Comparison of ENCODE assay signal across 29 cellular contexts in genomic region chr16:67255553-67256030, GRCh38.
"Had no signal": no experiment of that assay in that cellular context is flagged by ENCODE, and none has a peak within 500 bp of the region (broad histone marks: within the 10 kb centered on the region; RNA-seq: fewer than 3 reads in every experiment).

No MANE protein-coding gene starts in this region.

- H3K4me1 Mint-ChIP-seq: activated CD4-positive, alpha-beta T cell treated with anti-CD3 and anti-CD28 coated beads for 36 hours; activated CD8-positive, alpha-beta memory T cell treated with anti-CD3 and anti-CD28 coated beads, Interleukin-2, amount 10 ng/mL, durations not matched to agents 7 days and 5 days; activated naive CD4-positive, alpha-beta T cell treated with anti-CD3 and anti-CD28 coated beads, Interleukin-2, amount 10 ng/mL, durations not matched to agents 7 days and 5 days had no signal

- ATAC-seq: activated CD4-positive, alpha-beta T cell treated with anti-CD3 and anti-CD28 coated beads for 36 hours; activated CD8-positive, alpha-beta memory T cell treated with anti-CD3 and anti-CD28 coated beads, Interleukin-2, amount 10 ng/mL, durations not matched to agents 7 days and 5 days; activated CD8-positive, alpha-beta T cell treated with anti-CD3 and anti-CD28 coated beads, Interleukin-2, amount 10 ng/mL, durations not matched to agents 7 days and 5 days; body of pancreas; gastroesophageal sphincter; T-helper 17 cell had no signal

- H3K27ac ChIP-seq: body of pancreas, colonic mucosa, epithelial cell of prostate, esophagus squamous epithelium, gastroesophageal sphincter had no signal

- H3K4me3 Mint-ChIP-seq: activated CD4-positive, alpha-beta memory T cell treated with anti-CD3 and anti-CD28 coated beads for 36 hours; activated CD4-positive, alpha-beta T cell treated with anti-CD3 and anti-CD28 coated beads for 36 hours; activated CD4-positive, alpha-beta T cell treated with anti-CD3 and anti-CD28 coated beads, Interleukin-2, amount 10 ng/mL, durations not matched to agents 24 days and 14 days; activated CD8-positive, alpha-beta memory T cell treated with anti-CD3 and anti-CD28 coated beads, Interleukin-2, amount 10 ng/mL, durations not matched to agents 7 days and 5 days; activated CD8-positive, alpha-beta T cell treated with anti-CD3 and anti-CD28 coated beads, Interleukin-2, amount 10 ng/mL, durations not matched to agents 7 days and 5 days; activated naive CD4-positive, alpha-beta T cell treated with anti-CD3 and anti-CD28 coated beads, Interleukin-2, amount 10 ng/mL, durations not matched to agents 7 days and 5 days; activated naive CD8-positive, alpha-beta T cell; activated T-helper 1 cell treated with anti-CD3 and anti-CD28 coated beads, Interleukin-12 subunit alpha, Interleukin-12 subunit beta, Interleukin-2, Interleukin-4 antibody, amounts not matched to agents 30 ng/mL and 10 ng/mL and 1 ng/mL, durations not matched to agents 14 hours and 24 hours and 36 hours; T-helper 17 cell; T-helper 2 cell treated with Interferon-gamma antibody and Interleukin-4, amounts not matched to agents 5 μg/mL and 100 μg/mL, for 36 hours had no signal

- H3K27me3 Mint-ChIP-seq: activated CD4-positive, alpha-beta T cell treated with anti-CD3 and anti-CD28 coated beads for 36 hours; activated CD8-positive, alpha-beta memory T cell treated with anti-CD3 and anti-CD28 coated beads, Interleukin-2, amount 10 ng/mL, durations not matched to agents 7 days and 5 days had no signal

- H3K27me3 ChIP-seq: body of pancreas, colonic mucosa had no signal

- H3K9me3 Mint-ChIP-seq: activated CD4-positive, alpha-beta memory T cell treated with anti-CD3 and anti-CD28 coated beads for 36 hours; activated CD4-positive, alpha-beta T cell treated with anti-CD3 and anti-CD28 coated beads, Interleukin-2, amount 10 ng/mL, durations not matched to agents 24 days and 14 days; activated naive CD4-positive, alpha-beta T cell treated with anti-CD3 and anti-CD28 coated beads, Interleukin-2, amount 10 ng/mL, durations not matched to agents 7 days and 5 days; activated T-helper 1 cell treated with anti-CD3 and anti-CD28 coated beads, Interleukin-12 subunit alpha, Interleukin-12 subunit beta, Interleukin-2, Interleukin-4 antibody, amounts not matched to agents 30 ng/mL and 10 ng/mL and 1 ng/mL, durations not matched to agents 14 hours and 24 hours and 36 hours; activated T-helper 2 cell treated with anti-CD3 and anti-CD28 coated beads, Interferon-gamma antibody, Interleukin-2, Interleukin-4, amounts not matched to agents 10 μg/mL and 5 μg/mL and 100 μg/mL, durations not matched to agents 14 hours and 24 hours and 36 hours; T-helper 2 cell treated with Interferon-gamma antibody and Interleukin-4, amounts not matched to agents 5 μg/mL and 100 μg/mL, for 36 hours had no signal

- H3K36me3 ChIP-seq: colonic mucosa, esophagus squamous epithelium, gastroesophageal sphincter had no signal

- H3K9me3 ChIP-seq: body of pancreas, colonic mucosa, esophagus squamous epithelium, gastroesophageal sphincter had no signal

- H3K36me3 Mint-ChIP-seq: activated CD8-positive, alpha-beta memory T cell treated with anti-CD3 and anti-CD28 coated beads, Interleukin-2, amount 10 ng/mL, durations not matched to agents 7 days and 5 days; activated naive CD4-positive, alpha-beta T cell treated with anti-CD3 and anti-CD28 coated beads, Interleukin-2, amount 10 ng/mL, durations not matched to agents 7 days and 5 days had no signal

- H3K4me1 ChIP-seq: body of pancreas, colonic mucosa, esophagus squamous epithelium, gastroesophageal sphincter had no signal

- H3K4me3 ChIP-seq: body of pancreas, colonic mucosa, esophagus squamous epithelium, gastroesophageal sphincter had no signal

- DNase-seq: activated CD4-positive, alpha-beta memory T cell treated with anti-CD3 and anti-CD28 coated beads for 36 hours; activated CD4-positive, alpha-beta T cell treated with anti-CD3 and anti-CD28 coated beads for 36 hours; activated CD4-positive, alpha-beta T cell treated with anti-CD3 and anti-CD28 coated beads, Interleukin-2, amount 10 ng/mL, durations not matched to agents 24 days and 14 days; activated CD4-positive, CD25-positive, alpha-beta regulatory T cell; activated CD4-positive, CD25-positive, alpha-beta regulatory T cell treated with anti-CD3 and anti-CD28 coated beads, Interleukin-2, amount 50 U/mL, for 72 hours; activated CD8-positive, alpha-beta memory T cell treated with anti-CD3 and anti-CD28 coated beads, Interleukin-2, amount 10 ng/mL, durations not matched to agents 7 days and 5 days; activated CD8-positive, alpha-beta memory T cell treated with anti-CD3 and anti-CD28 coated beads, Interleukin-2, amount 50 U/mL, for 4 hours; activated CD8-positive, alpha-beta T cell treated with anti-CD3 and anti-CD28 coated beads, Interleukin-2, amount 10 ng/mL, durations not matched to agents 7 days and 5 days; activated gamma-delta T cell; activated naive CD4-positive, alpha-beta T cell; activated naive CD4-positive, alpha-beta T cell treated with anti-CD3 and anti-CD28 coated beads, Interleukin-2, amount 10 ng/mL, durations not matched to agents 7 days and 5 days; activated T-cell treated with anti-CD3 and anti-CD28 coated beads, Interleukin-2, amount 50 U/mL, for 1 hour; activated T-cell treated with anti-CD3 and anti-CD28 coated beads, Interleukin-2, amount 50 U/mL, for 48 hours; amygdala; body of pancreas; caudate nucleus; colonic mucosa; effector CD8-positive, alpha-beta T cell; esophagus squamous epithelium; foreskin melanocyte; T-helper 1 cell; T-helper 17 cell; T1000 had no signal

- H3K27ac Mint-ChIP-seq: activated CD4-positive, alpha-beta memory T cell treated with anti-CD3 and anti-CD28 coated beads for 36 hours; activated CD4-positive, alpha-beta T cell treated with anti-CD3 and anti-CD28 coated beads for 36 hours; activated CD4-positive, alpha-beta T cell treated with anti-CD3 and anti-CD28 coated beads, Interleukin-2, amount 10 ng/mL, durations not matched to agents 24 days and 14 days; activated CD8-positive, alpha-beta memory T cell treated with anti-CD3 and anti-CD28 coated beads, Interleukin-2, amount 10 ng/mL, durations not matched to agents 7 days and 5 days; activated CD8-positive, alpha-beta T cell treated with anti-CD3 and anti-CD28 coated beads, Interleukin-2, amount 10 ng/mL, durations not matched to agents 7 days and 5 days; activated naive CD4-positive, alpha-beta T cell treated with anti-CD3 and anti-CD28 coated beads, Interleukin-2, amount 10 ng/mL, durations not matched to agents 7 days and 5 days; activated naive CD8-positive, alpha-beta T cell; activated T-helper 1 cell treated with anti-CD3 and anti-CD28 coated beads, Interleukin-12 subunit alpha, Interleukin-12 subunit beta, Interleukin-2, Interleukin-4 antibody, amounts not matched to agents 30 ng/mL and 10 ng/mL and 1 ng/mL, durations not matched to agents 14 hours and 24 hours and 36 hours; activated T-helper 2 cell treated with anti-CD3 and anti-CD28 coated beads, Interferon-gamma antibody, Interleukin-2, Interleukin-4, amounts not matched to agents 10 μg/mL and 5 μg/mL and 100 μg/mL, durations not matched to agents 14 hours and 24 hours and 36 hours; T-helper 17 cell; T-helper 2 cell treated with Interferon-gamma antibody and Interleukin-4, amounts not matched to agents 5 μg/mL and 100 μg/mL, for 36 hours had no signal
